In genomic region chr9:87093777-87094176, GRCh38 we compare ENCODE assay signal across 29 cellular contexts.
"Had no signal": no experiment of that assay in that cellular context is flagged by ENCODE, and none has a peak within 500 bp of the region (broad histone marks: within the 10 kb centered on the region; RNA-seq: fewer than 3 reads in every experiment).

No MANE protein-coding gene starts in this region.

- H3K9me3 ChIP-seq: stomach, suprapubic skin, testis, thoracic aorta, thyroid gland, tibial artery, tibial nerve, transverse colon, upper lobe of left lung, upper lobe of right lung, uterus, vagina had no signal

- ATAC-seq: stimulated activated effector memory CD8-positive, alpha-beta T cell treated with anti-CD3 and anti-CD28 coated beads, Interleukin-12 subunit alpha, Interleukin-12 subunit beta, amount 100 ng/mL, for 72 hours; stimulated activated memory B cell treated with anti-CD40 and anti-IgM and Interleukin-4, amounts not matched to agents 10 μg/mL and 1 μg/mL and 100 μg/mL, for 72 hours; stimulated activated naive B cell treated with anti-CD40 and anti-IgM and Interleukin-4, amounts not matched to agents 10 μg/mL and 1 μg/mL and 100 μg/mL, for 72 hours; stimulated activated naive CD8-positive, alpha-beta T cell treated with anti-CD3 and anti-CD28 coated beads, Interleukin-15, amount 100 ng/mL, for 72 hours; stimulated activated naive CD8-positive, alpha-beta T cell treated with anti-CD3 and anti-CD28 coated beads, Interleukin-15, Interleukin-2, amounts not matched to agents 100 U/mL and 50 U/mL, for 24 hours; upper lobe of right lung had no signal

- H3K4me1 ChIP-seq: stomach, testis, thyroid gland, transverse colon, upper lobe of left lung, upper lobe of right lung, vagina had no signal

- H3K27me3 ChIP-seq: stomach, suprapubic skin, testis, thyroid gland, tibial artery, tibial nerve, transverse colon, upper lobe of left lung, uterus, vagina had no signal

- H3K4me1 Mint-ChIP-seq: stimulated activated effector memory CD8-positive, alpha-beta T cell treated with anti-CD3 and anti-CD28 coated beads, Interleukin-12 subunit alpha, Interleukin-12 subunit beta, amount 100 ng/mL, for 72 hours; stimulated activated memory B cell treated with anti-CD40 and anti-IgM and Interleukin-4, amounts not matched to agents 10 μg/mL and 1 μg/mL and 100 μg/mL, for 72 hours; stimulated activated naive B cell treated with anti-CD40 and anti-IgM and Interleukin-4, amounts not matched to agents 10 μg/mL and 1 μg/mL and 100 μg/mL, for 72 hours; stimulated activated naive CD8-positive, alpha-beta T cell treated with anti-CD3 and anti-CD28 coated beads, Interleukin-15, amount 100 ng/mL, for 72 hours had no signal

- H3K9me3 Mint-ChIP-seq: stimulated activated effector memory CD8-positive, alpha-beta T cell treated with anti-CD3 and anti-CD28 coated beads, Interleukin-12 subunit alpha, Interleukin-12 subunit beta, amount 100 ng/mL, for 72 hours; stimulated activated memory B cell treated with anti-CD40 and anti-IgM and Interleukin-4, amounts not matched to agents 10 μg/mL and 1 μg/mL and 100 μg/mL, for 72 hours; stimulated activated naive CD8-positive, alpha-beta T cell treated with anti-CD3 and anti-CD28 coated beads, Interleukin-15, amount 100 ng/mL, for 72 hours; type B pancreatic cell had no signal

- DNase-seq: stimulated activated CD4-positive, alpha-beta T cell treated with anti-CD3 and anti-CD28 coated beads, Interleukin-2, amount 100 ng/mL, for 48 hours; stimulated activated CD4-positive, alpha-beta T cell treated with anti-CD3 and anti-CD28 coated beads, Interleukin-4, amount 100 ng/mL, for 1 hour; stimulated activated CD4-positive, alpha-beta T cell treated with anti-CD3 and anti-CD28 coated beads, Interleukin-4, amount 100 ng/mL, for 24 hours; stimulated activated CD4-positive, alpha-beta T cell treated with anti-CD3 and anti-CD28 coated beads, Interleukin-4, amount 100 ng/mL, for 4 hours; stimulated activated CD8-positive, alpha-beta memory T cell treated with anti-CD3 and anti-CD28 coated beads, Interleukin-4, amount 100 ng/mL, for 48 hours; stimulated activated naive B cell treated with anti-CD40 and anti-IgM and Interleukin-4, amounts not matched to agents 10 μg/mL and 1 μg/mL and 100 μg/mL, for 72 hours; stimulated activated naive CD4-positive, alpha-beta T cell; stimulated activated naive CD4-positive, alpha-beta T cell treated with Interleukin-2 at 50 U/mL for 16 hours; stimulated activated naive CD8-positive, alpha-beta T cell treated with anti-CD3 and anti-CD28 coated beads, Interleukin-15, amount 100 ng/mL, for 72 hours; stimulated activated naive CD8-positive, alpha-beta T cell treated with anti-CD3 and anti-CD28 coated beads, Interleukin-15, Interleukin-2, amounts not matched to agents 100 U/mL and 50 U/mL, for 24 hours; stomach; substantia nigra; testis; thyroid gland; tibial artery; transverse colon; trophoblast cell; upper lobe of left lung; upper lobe of right lung; uterus had no signal

- H3K36me3 Mint-ChIP-seq: stimulated activated effector memory CD8-positive, alpha-beta T cell treated with anti-CD3 and anti-CD28 coated beads, Interleukin-12 subunit alpha, Interleukin-12 subunit beta, amount 100 ng/mL, for 72 hours; stimulated activated memory B cell treated with anti-CD40 and anti-IgM and Interleukin-4, amounts not matched to agents 10 μg/mL and 1 μg/mL and 100 μg/mL, for 72 hours; stimulated activated naive B cell treated with anti-CD40 and anti-IgM and Interleukin-4, amounts not matched to agents 10 μg/mL and 1 μg/mL and 100 μg/mL, for 72 hours; type B pancreatic cell had no signal

- H3K27ac Mint-ChIP-seq: stimulated activated effector memory CD8-positive, alpha-beta T cell treated with anti-CD3 and anti-CD28 coated beads, Interleukin-12 subunit alpha, Interleukin-12 subunit beta, amount 100 ng/mL, for 72 hours; stimulated activated memory B cell treated with anti-CD40 and anti-IgM and Interleukin-4, amounts not matched to agents 10 μg/mL and 1 μg/mL and 100 μg/mL, for 72 hours; stimulated activated naive B cell treated with anti-CD40 and anti-IgM and Interleukin-4, amounts not matched to agents 10 μg/mL and 1 μg/mL and 100 μg/mL, for 72 hours; stimulated activated naive CD8-positive, alpha-beta T cell treated with anti-CD3 and anti-CD28 coated beads, Interleukin-15, amount 100 ng/mL, for 72 hours; stimulated activated naive CD8-positive, alpha-beta T cell treated with anti-CD3 and anti-CD28 coated beads, Interleukin-15, Interleukin-2, amounts not matched to agents 100 ng/mL and 50 ng/mL, for 24 hours; type B pancreatic cell had no signal

- H3K4me3 ChIP-seq: stomach, suprapubic skin, testis, thoracic aorta, thyroid gland, tibial artery, tibial nerve, transverse colon, upper lobe of left lung, upper lobe of right lung, uterus, vagina had no signal

- H3K36me3 ChIP-seq: stomach, suprapubic skin, thoracic aorta, thyroid gland, tibial artery, tibial nerve, transverse colon, upper lobe of left lung, upper lobe of right lung, uterus, vagina had no signal

- H3K27me3 Mint-ChIP-seq: stimulated activated memory B cell treated with anti-CD40 and anti-IgM and Interleukin-4, amounts not matched to agents 10 μg/mL and 1 μg/mL and 100 μg/mL, for 72 hours; stimulated activated naive B cell treated with anti-CD40 and anti-IgM and Interleukin-4, amounts not matched to agents 10 μg/mL and 1 μg/mL and 100 μg/mL, for 72 hours; stimulated activated naive CD8-positive, alpha-beta T cell treated with anti-CD3 and anti-CD28 coated beads, Interleukin-15, Interleukin-2, amounts not matched to agents 100 ng/mL and 50 ng/mL, for 24 hours had no signal

- H3K27ac ChIP-seq: stomach, suprapubic skin, testis, thoracic aorta, thyroid gland, tibial artery, tibial nerve, transverse colon, upper lobe of left lung, upper lobe of right lung, uterus, vagina had no signal

- FAIRE-seq: urothelium cell line had no signal

- H3K4me3 Mint-ChIP-seq: stimulated activated effector memory CD8-positive, alpha-beta T cell treated with anti-CD3 and anti-CD28 coated beads, Interleukin-12 subunit alpha, Interleukin-12 subunit beta, amount 100 ng/mL, for 72 hours; stimulated activated memory B cell treated with anti-CD40 and anti-IgM and Interleukin-4, amounts not matched to agents 10 μg/mL and 1 μg/mL and 100 μg/mL, for 72 hours; stimulated activated naive B cell treated with anti-CD40 and anti-IgM and Interleukin-4, amounts not matched to agents 10 μg/mL and 1 μg/mL and 100 μg/mL, for 72 hours; stimulated activated naive CD8-positive, alpha-beta T cell treated with anti-CD3 and anti-CD28 coated beads, Interleukin-15, amount 100 ng/mL, for 72 hours; stimulated activated naive CD8-positive, alpha-beta T cell treated with anti-CD3 and anti-CD28 coated beads, Interleukin-15, Interleukin-2, amounts not matched to agents 100 ng/mL and 50 ng/mL, for 24 hours; type B pancreatic cell had no signal
